Comparison of ENCODE assay signal across 8 cellular contexts in genomic region chr22:39518996-39519680, GRCh38. TPM values are rescaled to one million over a fixed set of nuclear protein-coding genes. Genes with fewer than 3 reads are reported as not detected.
DNase-seq lines count a peak whose midpoint lies in the region; ATAC-seq and TF ChIP-seq lines count a peak whose summit lies in the region.

No MANE protein-coding gene starts in this region.

- no peaks in the 10 kb centered on the region for H3K9me3 ChIP-seq in Panc1 (ENCODE audit: control insufficient read depth, insufficient read depth, low read depth, low read length)
- H3K9me3 ChIP-seq in mononuclear cell (ENCODE audit: low read depth, low read length), result no peaks in the 10 kb centered on the region

- H3K4me1 ChIP-seq in Panc1 (ENCODE audit: control insufficient read depth, insufficient read depth, low read length) (peaks cover 14% of the 10 kb centered on the region), mononuclear cell (ENCODE audit: insufficient read depth, low read length) (peaks cover 45% of the 10 kb centered on the region)

- H3K4me3 Mint-ChIP-seq in central memory CD8-positive, alpha-beta T cell, result peak overlapping the region; percentile 90

- H3K4me1 Mint-ChIP-seq in central memory CD8-positive, alpha-beta T cell, result peaks cover 34% of the 10 kb centered on the region

- no peak for TF ChIP-seq CTCF in Panc1 (IDR thresholded peaks at IDR 0.05)

- in situ Hi-C loops in Panc1 (cut with HindIII; ENCODE audit: low pct_unique_long_range_greater_than_20kb, low sequenced_read_pairs), result no loop called here

- peak overlapping the region; percentile 95 for H3K27ac ChIP-seq in Panc1 (ENCODE audit: low read length)

- intact Hi-C loops in Panc1 (cut with micrococcal nuclease; ENCODE audit: unreplicated experiment), result no loop called here

- POLR2A ChIA-PET in Panc1 (lab: Charles Lee), result interaction anchor here (0.7 to 1.0 kb wide), 3 partner anchors 10 to 310 kb away, joined by 3 to 8 read pairs (median 4); no protein-coding TSS in a partner anchor

- no peak for ATAC-seq in Panc1
- peak; percentile 1 for ATAC-seq in central memory CD8-positive, alpha-beta T cell (replicated peaks; ENCODE audit: extremely low read depth, poor library complexity, severe bottlenecking)
- no peak for ATAC-seq in GM19328 (IDR thresholded peaks at IDR 0.05; ENCODE audit: unreplicated experiment)

- peaks cover 58% of the 10 kb centered on the region for H3K36me3 Mint-ChIP-seq in central memory CD8-positive, alpha-beta T cell (ENCODE audit: insufficient read depth)

- DNase-seq in stimulated activated CD4-positive, alpha-beta T cell treated with anti-CD3 and anti-CD28 coated beads, Interleukin-2, amount 100 ng/mL, for 24 hours, result peak; percentile 52
- no peak for DNase-seq in stimulated activated CD4-positive, alpha-beta T cell treated with anti-CD3 and anti-CD28 coated beads, Interleukin-4, amount 100 ng/mL, for 4 hours
- DNase-seq in Panc1 (ENCODE audit: low read depth, low spot score) (no peak), NCI-H510A (lab: John Stamatoyannopoulos, UW) (no peak), C1 segment of cervical spinal cord (lab: John Stamatoyannopoulos, UW) (no peak)
- no peak for DNase-seq in central memory CD8-positive, alpha-beta T cell (ENCODE audit: low spot score in 2 of 2)

- peaks cover 16% of the 10 kb centered on the region for H3K36me3 ChIP-seq in Panc1 (ENCODE audit: control insufficient read depth, insufficient read depth, low read length)

- H3K9me3 Mint-ChIP-seq in central memory CD8-positive, alpha-beta T cell, result no peaks in the 10 kb centered on the region

- CTCF ChIA-PET in Panc1 (lab: Charles Lee), result interaction anchor here (1.0 kb wide), 1 partner anchor 506 kb away, joined by 3 read pairs; no protein-coding TSS in a partner anchor

- H3K27me3 ChIP-seq in Panc1 (ENCODE audit: control insufficient read depth, insufficient read depth, low read length) (no peaks in the 10 kb centered on the region), mononuclear cell (ENCODE audit: insufficient read depth, low read length) (no peaks in the 10 kb centered on the region)

- H3K4me3 ChIP-seq in Panc1 (ENCODE audit: low read depth in 2 of 2, low read length in 2 of 2), result peak overlapping the region; percentile 75 to 84
- peak overlapping the region; percentile 100 for H3K4me3 ChIP-seq in mononuclear cell (ENCODE audit: low read length)

- H3K27ac Mint-ChIP-seq in central memory CD8-positive, alpha-beta T cell (ENCODE audit: low read depth), result peak overlapping the region; percentile 98

- BruUV-seq in Panc1 (replicated peaks; lab: Mats Ljungman, UMichigan), result no TSS peak

- H3K27me3 Mint-ChIP-seq in central memory CD8-positive, alpha-beta T cell, result no peaks in the 10 kb centered on the region

RNA-seq across cellular contexts. Expression of gene ATF4, which starts 1.2 kb away (rescaled TPM):
- total RNA-seq in Panc1 (2021; ENCODE audit: unreplicated experiment), result 177 TPM
- 378 TPM for polyA plus RNA-seq in Panc1 (2012; ENCODE audit: insufficient read length)
- 274 TPM for total RNA-seq in mononuclear cell

RNA-seq across cellular contexts. Expression of gene RPS19BP1, which starts 13.4 kb away (rescaled TPM):
- total RNA-seq in Panc1 (2021; ENCODE audit: unreplicated experiment) (123 TPM), mononuclear cell (49.2 TPM)
- polyA plus RNA-seq in Panc1 (2012; ENCODE audit: insufficient read length), result 144 TPM

RNA-seq across cellular contexts. Expression of gene MIEF1, which starts 17.0 kb away (rescaled TPM):
- total RNA-seq in Panc1 (2021; ENCODE audit: unreplicated experiment) (29.9 TPM), mononuclear cell (26.4 TPM)
- polyA plus RNA-seq in Panc1 (2012; ENCODE audit: insufficient read length), result 22.4 TPM

RNA-seq across cellular contexts. Expression of gene CACNA1I, which starts 51.4 kb away (rescaled TPM):
- 0.23 TPM for total RNA-seq in Panc1 (2021; ENCODE audit: unreplicated experiment)
- polyA plus RNA-seq in Panc1 (2012; ENCODE audit: insufficient read length), result 0.53 TPM
- total RNA-seq in mononuclear cell, result 8.0 TPM

Comparison
In these comparisons a context has a peak if more than half of its experiments do, and no peak if none do; other contexts are left out.
1. DNase-seq: peak in stimulated activated CD4-positive, alpha-beta T cell treated with anti-CD3 and anti-CD28 coated beads, Interleukin-2, amount 100 ng/mL, for 24 hours (2 of 2); none in stimulated activated CD4-positive, alpha-beta T cell treated with anti-CD3 and anti-CD28 coated beads, Interleukin-4, amount 100 ng/mL, for 4 hours (0 of 2), Panc1 (single experiment), central memory CD8-positive, alpha-beta T cell (0 of 2), NCI-H510A (single experiment) and C1 segment of cervical spinal cord (0 of 14).